In genomic region chr11:69007978-69008381, GRCh38 we compare ENCODE assay signal across 10 cellular contexts. TPM values are rescaled to one million over a fixed set of nuclear protein-coding genes. Genes with fewer than 3 reads are reported as not detected.
DNase-seq lines count a peak whose midpoint lies in the region; ATAC-seq and TF ChIP-seq lines count a peak whose summit lies in the region.
"Had no signal": no experiment of that assay in that cellular context is flagged by ENCODE, and none has a peak within 500 bp of the region (broad histone marks: within the 10 kb centered on the region; RNA-seq: fewer than 3 reads in every experiment).

No MANE protein-coding gene starts in this region.

- no peak overlapping the region for H3K4me3 Mint-ChIP-seq in brain

- H3K9me3 ChIP-seq in right lobe of liver (no peaks in the 10 kb centered on the region), stomach smooth muscle (ENCODE audit: control insufficient read depth in 2 of 2, low read length in 2 of 2) (no peaks in the 10 kb centered on the region)

- peaks cover 6% of the 10 kb centered on the region for H3K27me3 Mint-ChIP-seq in brain

- H3K36me3 Mint-ChIP-seq in brain, result no peaks in the 10 kb centered on the region

- H3K36me3 ChIP-seq in right lobe of liver (no peaks in the 10 kb centered on the region), stomach smooth muscle (ENCODE audit: control insufficient read depth in 2 of 2, insufficient read depth in 2 of 2, low read length in 2 of 2) (peaks cover 36 to 48% of the 10 kb centered on the region in 2 donors)

- ATAC-seq in right lobe of liver, result peak; percentile 76 to 84 (median 82)

- TF ChIP-seq POLR2A in right lobe of liver (IDR thresholded peaks at IDR 0.05), result no peak

- intact Hi-C loops in right lobe of liver (cut with DNase I), result no loop called here

- H3K4me1 ChIP-seq in right lobe of liver (peaks cover 0 to 48% (median 23%) of the 10 kb centered on the region in 4 donors), stomach smooth muscle (ENCODE audit: control insufficient read depth, insufficient read depth, low read length) (peaks cover 87% of the 10 kb centered on the region)

- peak overlapping the region; percentile 68 to 74 for H3K9ac ChIP-seq in stomach smooth muscle (ENCODE audit: low read length in 2 of 2)

- 6% methylated on average over 3 of the region's 8 CpGs for WGBS in right lobe of liver (ENCODE audit: insufficient coverage, low coverage, low lambda C conversion rate, missing lambda C conversion rate)

- peak overlapping the region in 2 of 3 donors; percentile 31 to 38 for H3K4me3 ChIP-seq in right lobe of liver
- H3K4me3 ChIP-seq in stomach smooth muscle (ENCODE audit: low read length in 2 of 2), result peak overlapping the region; percentile 59 to 95

- H3K27ac ChIP-seq in right lobe of liver (peak overlapping the region; percentile 88 to 94 (median 91)), stomach smooth muscle (ENCODE audit: low read length) (peak overlapping the region; percentile 99)

- H3K27me3 ChIP-seq in right lobe of liver (no peaks in the 10 kb centered on the region), stomach smooth muscle (ENCODE audit: control insufficient read depth in 1 of 2, insufficient read depth in 2 of 2, low read length in 2 of 2) (no peaks in the 10 kb centered on the region)

- peak overlapping the region in 4 of 5 experiments; percentile 19 to 79 (median 67) for H3K27ac Mint-ChIP-seq in brain

- no peaks in the 10 kb centered on the region for H3K9me3 Mint-ChIP-seq in brain

- peak; percentile 96 for DNase-seq in HuH-7.5 (ENCODE audit: low spot score)
- peak; percentile 80 to 94 (median 91) for DNase-seq in right lobe of liver
- DNase-seq in NCI-H1694 treated with DMSO at 0.1 percent for 48 hours (lab: John Stamatoyannopoulos, UW), result no peak
- no peak for DNase-seq in activated naive CD4-positive, alpha-beta T cell treated with anti-CD3 and anti-CD28 coated beads, Interleukin-2, amount 50 U/mL, for 16 hours
- DNase-seq in C1 segment of cervical spinal cord (lab: John Stamatoyannopoulos, UW), result no peak
- no peak for DNase-seq in DMS114 treated with DMSO at 0.1 percent for 48 hours (lab: John Stamatoyannopoulos, UW; ENCODE audit: unreplicated experiment)
- DNase-seq: effector CD8-positive, alpha-beta T cell; retina had no signal

- TF ChIP-seq CTCF in brain (conservative IDR thresholded peaks at IDR 0.05) (no peak), right lobe of liver (IDR thresholded peaks at IDR 0.05) (no peak)

- peaks cover 44% of the 10 kb centered on the region for H3K4me1 Mint-ChIP-seq in brain

RNA-seq across cellular contexts. Expression of gene MRGPRF, which starts 5.1 kb away (rescaled TPM):
- polyA plus RNA-seq in brain (ENCODE audit: insufficient read depth, low read depth, low replicate concordance), result 2.3 TPM
- 1 to 10 TPM; 1.6 to 3.4 (median 2.0) TPM for total RNA-seq in right lobe of liver

RNA-seq across cellular contexts. Expression of gene MRGPRD, which starts 27.2 kb away (rescaled TPM):
- not detected for polyA plus RNA-seq in brain (ENCODE audit: insufficient read depth, low read depth, low replicate concordance)
- not detected for total RNA-seq in right lobe of liver

RNA-seq across cellular contexts. Expression of gene TPCN2, which starts 40.8 kb away (rescaled TPM):
- 2.7 TPM for polyA plus RNA-seq in brain (ENCODE audit: insufficient read depth, low read depth, low replicate concordance)
- 10 to 100 TPM; 10.7 to 27.2 (median 15.6) TPM for total RNA-seq in right lobe of liver

Comparison
In these comparisons a context has a peak if more than half of its experiments do, and no peak if none do; other contexts are left out.
1. DNase-seq: peak in HuH-7.5 (single experiment) and right lobe of liver (3 of 3); none in NCI-H1694 treated with DMSO at 0.1 percent for 48 hours (single experiment), activated naive CD4-positive, alpha-beta T cell treated with anti-CD3 and anti-CD28 coated beads, Interleukin-2, amount 50 U/mL, for 16 hours (single experiment), C1 segment of cervical spinal cord (0 of 14) and DMS114 treated with DMSO at 0.1 percent for 48 hours (single experiment).